ENCODE assay signal across 36 cellular contexts in the genomic region with DNA sequence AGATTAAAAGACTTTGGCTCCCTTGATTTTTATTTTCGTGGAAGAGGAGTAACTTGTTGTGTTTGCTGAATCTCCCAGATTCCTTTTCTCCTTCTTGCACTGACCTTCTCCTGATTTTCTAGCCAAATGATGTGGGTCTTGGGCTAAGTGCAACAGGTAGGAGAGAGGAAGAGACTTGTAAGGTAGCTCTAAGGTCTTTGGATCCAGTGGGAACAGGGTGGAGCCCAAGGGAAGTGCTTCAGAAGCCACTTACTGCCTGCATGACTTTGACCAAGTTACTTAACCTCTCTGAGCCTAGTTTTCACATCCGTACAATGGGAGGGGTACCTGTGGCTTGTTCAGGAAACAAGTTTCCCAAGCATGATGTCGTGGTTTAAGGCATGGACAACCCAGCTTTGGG.
"Had no signal": no experiment of that assay in that cellular context is flagged by ENCODE, and none has a peak within 500 bp of the region (broad histone marks: within the 10 kb centered on the region; RNA-seq: fewer than 3 reads in every experiment).

No MANE protein-coding gene starts in this region.

- H3K9me3 Mint-ChIP-seq: activated CD4-positive, alpha-beta memory T cell treated with anti-CD3 and anti-CD28 coated beads, Interleukin-2, amount 10 ng/mL, durations not matched to agents 7 days and 5 days had no signal

- DNase-seq: activated CD4-positive, alpha-beta memory T cell treated with anti-CD3 and anti-CD28 coated beads, Interleukin-2, amount 10 ng/mL, durations not matched to agents 7 days and 5 days; activated CD4-positive, alpha-beta T cell treated with anti-CD3 and anti-CD28 coated beads for 1 hour; activated CD4-positive, alpha-beta T cell treated with anti-CD3 and anti-CD28 coated beads for 48 hours; activated CD4-positive, CD25-positive, alpha-beta regulatory T cell; activated CD8-positive, alpha-beta memory T cell treated with anti-CD3 and anti-CD28 coated beads for 24 hours; activated CD8-positive, alpha-beta memory T cell treated with anti-CD3 and anti-CD28 coated beads, Interleukin-2, amount 10 ng/mL, durations not matched to agents 7 days and 5 days; activated CD8-positive, alpha-beta memory T cell treated with anti-CD3 and anti-CD28 coated beads, Interleukin-2, amount 50 U/mL, for 48 hours; activated effector memory CD4-positive, alpha-beta T cell treated with Interleukin-2 at 50 U/mL for 16 hours; activated naive CD4-positive, alpha-beta T cell treated with anti-CD3 and anti-CD28 coated beads, Interleukin-2, amount 10 ng/mL, durations not matched to agents 7 days and 5 days; activated naive CD8-positive, alpha-beta T cell treated with anti-CD3 and anti-CD28 coated beads, Interleukin-2, amount 50 U/mL, for 24 hours; activated T-cell treated with anti-CD3 and anti-CD28 coated beads, Interleukin-2, amount 50 U/mL, for 48 hours; anterior cingulate cortex; central memory CD4-positive, alpha-beta T cell; Karpas-422; NCI-H1105; NCI-H1436; NCI-H1694 treated with DMSO at 0.1 percent for 48 hours; NCI-H2029; NCI-H2107; NCI-H2171; NCI-H510A; NCI-H526; NCI-H748 treated with DMSO at 0.1 percent for 48 hours; NK-92 treated with Interleukin-12 subunit alpha and Interleukin-12 subunit beta, amount 100 ng/mL, for 24 hours; PC-3; Peyer's patch; RPMI8226; SHP77 treated with DMSO at 0.1 percent for 48 hours; SW 1271; T-helper 1 cell; T-helper 2 cell; T-helper 9 cell; WERI-Rb-1 had no signal

- H3K4me1 ChIP-seq: Peyer's patch had no signal

- H3K9me3 ChIP-seq: Peyer's patch had no signal

- H3K27ac Mint-ChIP-seq: activated CD4-positive, alpha-beta memory T cell treated with anti-CD3 and anti-CD28 coated beads, Interleukin-2, amount 10 ng/mL, durations not matched to agents 7 days and 5 days; activated CD8-positive, alpha-beta memory T cell treated with anti-CD3 and anti-CD28 coated beads, Interleukin-2, amount 10 ng/mL, durations not matched to agents 7 days and 5 days; activated naive CD4-positive, alpha-beta T cell treated with anti-CD3 and anti-CD28 coated beads, Interleukin-2, amount 10 ng/mL, durations not matched to agents 7 days and 5 days; activated naive CD8-positive, alpha-beta T cell; activated naive CD8-positive, alpha-beta T cell treated with anti-CD3 and anti-CD28 coated beads, Interleukin-2, amount 50 U/mL, for 24 hours had no signal

- H3K27ac ChIP-seq: brain microvascular endothelial cell, Peyer's patch, WERI-Rb-1 had no signal

- H3K27me3 Mint-ChIP-seq: activated CD8-positive, alpha-beta memory T cell treated with anti-CD3 and anti-CD28 coated beads, Interleukin-2, amount 10 ng/mL, durations not matched to agents 7 days and 5 days; activated naive CD4-positive, alpha-beta T cell treated with anti-CD3 and anti-CD28 coated beads, Interleukin-2, amount 10 ng/mL, durations not matched to agents 7 days and 5 days had no signal

- H3K4me3 ChIP-seq: Peyer's patch had no signal

- H3K4me1 Mint-ChIP-seq: activated CD4-positive, alpha-beta memory T cell treated with anti-CD3 and anti-CD28 coated beads, Interleukin-2, amount 10 ng/mL, durations not matched to agents 7 days and 5 days; activated CD8-positive, alpha-beta memory T cell treated with anti-CD3 and anti-CD28 coated beads, Interleukin-2, amount 10 ng/mL, durations not matched to agents 7 days and 5 days; activated naive CD4-positive, alpha-beta T cell treated with anti-CD3 and anti-CD28 coated beads, Interleukin-2, amount 10 ng/mL, durations not matched to agents 7 days and 5 days; activated naive CD8-positive, alpha-beta T cell treated with anti-CD3 and anti-CD28 coated beads, Interleukin-2, amount 50 U/mL, for 24 hours had no signal

- H3K36me3 Mint-ChIP-seq: activated CD8-positive, alpha-beta memory T cell treated with anti-CD3 and anti-CD28 coated beads, Interleukin-2, amount 10 ng/mL, durations not matched to agents 7 days and 5 days; activated naive CD4-positive, alpha-beta T cell treated with anti-CD3 and anti-CD28 coated beads, Interleukin-2, amount 10 ng/mL, durations not matched to agents 7 days and 5 days; activated naive CD8-positive, alpha-beta T cell had no signal

- H3K4me3 Mint-ChIP-seq: activated CD4-positive, alpha-beta memory T cell treated with anti-CD3 and anti-CD28 coated beads, Interleukin-2, amount 10 ng/mL, durations not matched to agents 7 days and 5 days; activated CD8-positive, alpha-beta memory T cell treated with anti-CD3 and anti-CD28 coated beads, Interleukin-2, amount 10 ng/mL, durations not matched to agents 7 days and 5 days; activated naive CD4-positive, alpha-beta T cell treated with anti-CD3 and anti-CD28 coated beads, Interleukin-2, amount 10 ng/mL, durations not matched to agents 7 days and 5 days; activated naive CD8-positive, alpha-beta T cell; activated naive CD8-positive, alpha-beta T cell treated with anti-CD3 and anti-CD28 coated beads, Interleukin-2, amount 50 U/mL, for 24 hours had no signal

- H3K36me3 ChIP-seq: brain microvascular endothelial cell, Peyer's patch, WERI-Rb-1 had no signal

- ATAC-seq: activated CD8-positive, alpha-beta memory T cell treated with anti-CD3 and anti-CD28 coated beads, Interleukin-2, amount 10 ng/mL, durations not matched to agents 7 days and 5 days; activated naive CD8-positive, alpha-beta T cell treated with anti-CD3 and anti-CD28 coated beads, Interleukin-2, amount 50 U/mL, for 24 hours; PC-3; SK-N-SH treated with all-trans-retinoic acid at 6 μM for 48 hours had no signal

- H3K27me3 ChIP-seq: brain microvascular endothelial cell, Peyer's patch had no signal
